ENCODE assay signal across 8 cellular contexts in the genomic region with DNA sequence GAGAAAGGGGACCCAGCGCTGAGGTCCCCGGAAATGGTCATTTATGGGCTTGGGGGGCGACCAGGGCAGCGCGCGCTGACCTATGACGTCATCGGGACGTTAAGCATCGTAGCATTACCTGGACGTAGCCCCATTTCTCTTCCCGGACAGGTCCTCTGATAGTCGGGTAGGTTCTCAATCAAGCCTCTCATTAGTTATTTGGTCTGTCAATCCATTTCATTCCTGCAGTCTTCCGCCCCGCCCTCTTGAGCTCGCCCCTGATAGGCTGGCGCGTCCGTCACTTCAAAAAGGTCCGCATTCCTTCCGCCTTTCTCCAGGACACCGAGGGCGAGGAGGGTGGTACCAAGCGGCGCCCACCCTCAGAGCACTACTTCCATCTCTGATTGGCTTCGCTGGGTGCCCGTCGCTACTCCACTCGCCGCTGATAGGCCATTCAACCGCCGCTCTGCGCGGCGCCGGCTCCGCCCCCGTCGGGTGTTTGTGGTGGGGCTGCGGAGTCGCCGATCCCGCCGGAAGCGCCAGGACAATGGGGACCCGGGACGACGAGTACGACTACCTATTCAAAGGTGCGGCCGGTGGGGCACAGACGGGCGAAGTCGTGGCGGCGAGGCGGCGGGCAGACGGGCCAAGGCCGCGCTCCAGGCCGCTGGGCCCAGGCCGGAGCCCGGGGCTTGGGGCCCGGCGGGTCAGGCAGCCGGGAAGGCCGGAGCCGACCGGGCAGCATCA. TPM values are rescaled to one million over a fixed set of nuclear protein-coding genes. Genes with fewer than 3 reads are reported as not detected.
DNase-seq lines count a peak whose midpoint lies in the region; ATAC-seq and TF ChIP-seq lines count a peak whose summit lies in the region.

Gene RAB11B (plus strand): TSS at position 470 of the 726 bp plus-strand sequence. CDS start 57 bp downstream, at position 527.

- H3K27ac ChIP-seq in upper lobe of right lung, result peak within 1 kb of the TSS; percentile 100

- H3K4me1 Mint-ChIP-seq in T-helper 17 cell, result peaks cover 19% of the 10 kb centered on the region

- DNase-seq in NCI-H1694 treated with DMSO at 0.1 percent for 48 hours (lab: John Stamatoyannopoulos, UW) (peak; percentile 98), T-helper 17 cell (peak; percentile 91 to 97 (median 94)), amygdala (lab: John Stamatoyannopoulos, UW) (peak; percentile 71 to 100 (median 99)), left cardiac atrium (peak; percentile 99), posterior vena cava (ENCODE audit: low spot score) (peak; percentile 100), upper lobe of right lung (peak; percentile 99)

- H3K4me3 Mint-ChIP-seq in T-helper 17 cell, result peak within 1 kb of the TSS; percentile 97

- no peak for TF ChIP-seq CTCF in upper lobe of right lung (IDR thresholded peaks at IDR 0.05)

- H3K36me3 Mint-ChIP-seq in T-helper 17 cell (ENCODE audit: low read depth), result no peaks in the 10 kb centered on the region

- TF ChIP-seq POLR2A in GM15510 (IDR thresholded peaks at IDR 0.05; ENCODE audit: borderline replicate concordance, extremely low read depth, insufficient read length), result peak; percentile 63

- H3K4me1 ChIP-seq in upper lobe of right lung, result peaks cover 56% of the 10 kb centered on the region

- H3K9me3 ChIP-seq in T-helper 17 cell (ENCODE audit: control insufficient read depth, low read length, poor library complexity, severe bottlenecking) (no peaks in the 10 kb centered on the region), upper lobe of right lung (no peaks in the 10 kb centered on the region)

- no peaks in the 10 kb centered on the region for H3K27me3 Mint-ChIP-seq in T-helper 17 cell

- intact Hi-C loops in left cardiac atrium (cut with DNase I) (no loop called here), posterior vena cava (cut with DNase I) (no loop called here), upper lobe of right lung (cut with DNase I) (no loop called here)

- H3K27me3 ChIP-seq in upper lobe of right lung, result no peaks in the 10 kb centered on the region

- no peaks in the 10 kb centered on the region for H3K36me3 ChIP-seq in upper lobe of right lung

- peak within 1 kb of the TSS; percentile 95 for H3K27ac Mint-ChIP-seq in T-helper 17 cell

- ATAC-seq in HG02885 (IDR thresholded peaks at IDR 0.05; ENCODE audit: poor library complexity, unreplicated experiment) (peak; percentile 90), T-helper 17 cell (peak; percentile 92), left cardiac atrium (peak; percentile 95 to 96), upper lobe of right lung (peak; percentile 94)

- peak within 1 kb of the TSS; percentile 83 for H3K4me3 ChIP-seq in upper lobe of right lung

RNA-seq across cellular contexts. Expression of gene RAB11B, which starts in this region (rescaled TPM):
- total RNA-seq in T-helper 17 cell (10 to 100 TPM; 81.6 to 90.1 TPM), left cardiac atrium (100 to 1,000 TPM; 133 to 163 TPM), posterior vena cava (10 to 100 TPM; 83.1 to 86.9 TPM), upper lobe of right lung (114 TPM)

Comparison
In these comparisons a context has a peak if more than half of its experiments do, and no peak if none do; other contexts are left out.
1. Peak in every context shown above with its lines: DNase-seq, ATAC-seq, H3K4me3 ChIP-seq and H3K27ac ChIP-seq.